25 cellular contexts compared by ENCODE assay signal in genomic region chr12:94694732-94695131, GRCh38.
"Had no signal": no experiment of that assay in that cellular context is flagged by ENCODE, and none has a peak within 500 bp of the region (broad histone marks: within the 10 kb centered on the region; RNA-seq: fewer than 3 reads in every experiment).

No MANE protein-coding gene starts in this region.

- DNase-seq: colonic mucosa; cortex of kidney; dermis blood vessel endothelial cell; dorsolateral prefrontal cortex; effector CD4-positive, alpha-beta T cell; effector CD8-positive, alpha-beta T cell; effector memory CD4-positive, alpha-beta T cell; effector memory CD8-positive, alpha-beta T cell; erythroblast; esophagus squamous epithelium; foreskin fibroblast; foreskin keratinocyte; foreskin melanocyte; gastrocnemius medialis; glutamatergic neuron; head of caudate nucleus; heart left ventricle; heart right ventricle had no signal

- H3K27me3 ChIP-seq: colonic mucosa, dorsolateral prefrontal cortex, esophagus muscularis mucosa, esophagus squamous epithelium, foreskin keratinocyte, gastrocnemius medialis, gastroesophageal sphincter, heart left ventricle, heart right ventricle, hepatocyte had no signal

- H3K9me3 ChIP-seq: colonic mucosa, esophagus muscularis mucosa, esophagus squamous epithelium, gastrocnemius medialis, gastroesophageal sphincter, heart left ventricle had no signal

- H3K27ac ChIP-seq: colonic mucosa, coronary artery, dorsolateral prefrontal cortex, epithelial cell of prostate, esophagus muscularis mucosa, esophagus squamous epithelium, foreskin keratinocyte, gastrocnemius medialis, gastroesophageal sphincter, heart left ventricle, heart right ventricle, hepatocyte had no signal

- H3K4me3 ChIP-seq: colonic mucosa, coronary artery, dorsolateral prefrontal cortex, esophagus muscularis mucosa, esophagus squamous epithelium, gastrocnemius medialis, gastroesophageal sphincter, heart left ventricle, heart right ventricle, hepatocyte had no signal

- H3K36me3 ChIP-seq: colonic mucosa, esophagus muscularis mucosa, esophagus squamous epithelium, gastrocnemius medialis, gastroesophageal sphincter, heart left ventricle, heart right ventricle had no signal

- H3K27ac Mint-ChIP-seq: dendritic cell treated with granulocyte-macrophage colony-stimulating factor and Interleukin-4, amounts not matched to agents 40 ng/mL and 50 ng/mL, for 4 days; effector memory CD8-positive, alpha-beta T cell had no signal

- H3K9me3 Mint-ChIP-seq: effector memory CD8-positive, alpha-beta T cell had no signal

- H3K4me1 ChIP-seq: colonic mucosa, foreskin keratinocyte had no signal

- H3K4me3 Mint-ChIP-seq: dendritic cell treated with granulocyte-macrophage colony-stimulating factor and Interleukin-4, amounts not matched to agents 40 ng/mL and 50 ng/mL, for 4 days; effector memory CD8-positive, alpha-beta T cell had no signal

- ATAC-seq: effector memory CD8-positive, alpha-beta T cell; esophagus mucosa; foreskin keratinocyte; gastrocnemius medialis; gastroesophageal sphincter; heart left ventricle; heart right ventricle had no signal
